ENCODE assay signal across 1 cellular context in the genomic region with DNA sequence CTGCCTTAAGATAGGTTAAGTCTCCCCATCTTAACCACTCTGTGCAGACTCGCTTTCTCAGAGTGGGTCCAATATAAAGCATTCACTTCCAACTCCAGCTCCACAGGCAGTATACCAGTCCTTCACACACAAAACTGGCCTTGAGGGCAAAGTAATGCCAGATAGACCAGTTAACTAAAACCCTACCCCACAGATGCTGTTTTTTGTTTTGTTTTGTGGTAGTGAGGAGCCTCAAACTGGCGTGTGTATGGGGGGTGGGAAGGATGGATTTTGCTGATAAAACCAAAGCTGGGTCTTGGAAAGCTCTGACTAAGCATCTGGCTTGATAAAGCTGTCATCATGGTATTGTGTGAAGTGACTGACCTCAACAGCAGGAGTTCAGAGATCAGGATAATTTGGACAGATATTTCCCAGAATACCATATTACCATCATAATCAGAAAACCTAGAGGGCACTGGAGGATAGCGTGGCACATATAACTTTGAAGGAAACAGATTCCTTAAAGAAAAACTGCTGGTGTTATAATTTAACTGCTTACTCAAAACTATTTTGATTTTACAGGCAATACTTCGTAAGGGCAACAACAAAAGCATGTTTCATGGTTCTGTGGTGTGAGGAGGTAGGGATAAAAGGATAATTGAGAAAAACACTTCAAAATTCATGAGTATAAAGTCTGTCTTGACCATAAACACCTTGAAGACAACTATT.
TF ChIP-seq lines count a peak whose summit lies in the region.

No MANE protein-coding gene starts in this region.

TF ChIP-seq in K562, 482 proteins besides CTCF, POLR2A, EP300 and RAD21 (continued from another document and continues in another):
- TF ChIP-seq, protein P1, sequence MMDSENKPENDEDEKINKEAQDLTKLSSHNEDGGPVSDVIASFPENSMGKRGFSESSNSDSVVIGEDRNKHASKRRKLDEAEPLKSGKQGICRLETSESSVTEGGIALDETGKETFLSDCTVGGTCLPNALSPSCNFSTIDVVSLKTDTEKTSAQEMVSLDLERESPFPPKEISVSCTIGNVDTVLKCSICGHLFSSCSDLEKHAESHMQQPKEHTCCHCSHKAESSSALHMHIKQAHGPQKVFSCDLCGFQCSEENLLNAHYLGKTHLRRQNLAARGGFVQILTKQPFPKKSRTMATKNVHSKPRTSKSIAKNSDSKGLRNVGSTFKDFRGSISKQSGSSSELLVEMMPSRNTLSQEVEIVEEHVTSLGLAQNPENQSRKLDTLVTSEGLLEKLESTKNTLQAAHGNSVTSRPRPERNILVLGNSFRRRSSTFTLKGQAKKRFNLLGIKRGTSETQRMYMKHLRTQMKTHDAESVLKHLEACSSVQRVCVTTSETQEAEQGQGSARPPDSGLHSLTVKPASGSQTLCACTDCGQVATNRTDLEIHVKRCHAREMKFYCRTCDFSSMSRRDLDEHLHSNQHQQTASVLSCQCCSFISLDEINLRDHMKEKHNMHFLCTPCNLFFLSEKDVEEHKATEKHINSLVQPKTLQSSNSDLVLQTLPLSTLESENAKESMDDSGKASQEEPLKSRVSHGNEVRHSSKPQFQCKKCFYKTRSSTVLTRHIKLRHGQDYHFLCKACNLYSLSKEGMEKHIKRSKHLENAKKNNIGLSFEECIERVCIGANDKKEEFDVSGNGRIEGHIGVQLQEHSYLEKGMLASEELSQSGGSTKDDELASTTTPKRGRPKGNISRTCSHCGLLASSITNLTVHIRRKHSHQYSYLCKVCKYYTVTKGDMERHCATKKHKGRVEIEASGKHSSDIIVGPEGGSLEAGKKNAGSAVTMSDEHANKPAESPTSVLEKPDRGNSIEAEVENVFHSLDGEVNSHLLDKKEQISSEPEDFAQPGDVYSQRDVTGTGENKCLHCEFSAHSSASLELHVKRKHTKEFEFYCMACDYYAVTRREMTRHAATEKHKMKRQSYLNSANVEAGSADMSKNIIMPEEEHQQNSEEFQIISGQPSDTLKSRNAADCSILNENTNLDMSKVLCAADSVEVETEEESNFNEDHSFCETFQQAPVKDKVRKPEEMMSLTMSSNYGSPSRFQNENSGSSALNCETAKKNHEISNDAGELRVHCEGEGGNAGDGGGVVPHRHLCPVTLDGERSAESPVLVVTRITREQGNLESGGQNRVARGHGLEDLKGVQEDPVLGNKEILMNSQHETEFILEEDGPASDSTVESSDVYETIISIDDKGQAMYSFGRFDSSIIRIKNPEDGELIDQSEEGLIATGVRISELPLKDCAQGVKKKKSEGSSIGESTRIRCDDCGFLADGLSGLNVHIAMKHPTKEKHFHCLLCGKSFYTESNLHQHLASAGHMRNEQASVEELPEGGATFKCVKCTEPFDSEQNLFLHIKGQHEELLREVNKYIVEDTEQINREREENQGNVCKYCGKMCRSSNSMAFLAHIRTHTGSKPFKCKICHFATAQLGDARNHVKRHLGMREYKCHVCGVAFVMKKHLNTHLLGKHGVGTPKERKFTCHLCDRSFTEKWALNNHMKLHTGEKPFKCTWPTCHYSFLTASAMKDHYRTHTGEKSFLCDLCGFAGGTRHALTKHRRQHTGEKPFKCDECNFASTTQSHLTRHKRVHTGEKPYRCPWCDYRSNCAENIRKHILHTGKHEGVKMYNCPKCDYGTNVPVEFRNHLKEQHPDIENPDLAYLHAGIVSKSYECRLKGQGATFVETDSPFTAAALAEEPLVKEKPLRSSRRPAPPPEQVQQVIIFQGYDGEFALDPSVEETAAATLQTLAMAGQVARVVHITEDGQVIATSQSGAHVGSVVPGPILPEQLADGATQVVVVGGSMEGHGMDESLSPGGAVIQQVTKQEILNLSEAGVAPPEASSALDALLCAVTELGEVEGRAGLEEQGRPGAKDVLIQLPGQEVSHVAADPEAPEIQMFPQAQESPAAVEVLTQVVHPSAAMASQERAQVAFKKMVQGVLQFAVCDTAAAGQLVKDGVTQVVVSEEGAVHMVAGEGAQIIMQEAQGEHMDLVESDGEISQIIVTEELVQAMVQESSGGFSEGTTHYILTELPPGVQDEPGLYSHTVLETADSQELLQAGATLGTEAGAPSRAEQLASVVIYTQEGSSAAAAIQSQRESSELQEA (IDR thresholded peaks at IDR 0.05; ENCODE audit: low read depth) = no peak
- TF ChIP-seq NKRF (IDR thresholded peaks at IDR 0.05; ENCODE audit: borderline replicate concordance) = no peak; the same call in 1 of the 2 replicates
- TF ChIP-seq GTF2B (IDR thresholded peaks at IDR 0.05; ENCODE audit: extremely low read depth, insufficient read length) = no peak
- TF ChIP-seq RBM14 (IDR thresholded peaks at IDR 0.05; ENCODE audit: borderline replicate concordance, insufficient read depth, low read depth, low read length) = no peak
- TF ChIP-seq, protein P2, sequence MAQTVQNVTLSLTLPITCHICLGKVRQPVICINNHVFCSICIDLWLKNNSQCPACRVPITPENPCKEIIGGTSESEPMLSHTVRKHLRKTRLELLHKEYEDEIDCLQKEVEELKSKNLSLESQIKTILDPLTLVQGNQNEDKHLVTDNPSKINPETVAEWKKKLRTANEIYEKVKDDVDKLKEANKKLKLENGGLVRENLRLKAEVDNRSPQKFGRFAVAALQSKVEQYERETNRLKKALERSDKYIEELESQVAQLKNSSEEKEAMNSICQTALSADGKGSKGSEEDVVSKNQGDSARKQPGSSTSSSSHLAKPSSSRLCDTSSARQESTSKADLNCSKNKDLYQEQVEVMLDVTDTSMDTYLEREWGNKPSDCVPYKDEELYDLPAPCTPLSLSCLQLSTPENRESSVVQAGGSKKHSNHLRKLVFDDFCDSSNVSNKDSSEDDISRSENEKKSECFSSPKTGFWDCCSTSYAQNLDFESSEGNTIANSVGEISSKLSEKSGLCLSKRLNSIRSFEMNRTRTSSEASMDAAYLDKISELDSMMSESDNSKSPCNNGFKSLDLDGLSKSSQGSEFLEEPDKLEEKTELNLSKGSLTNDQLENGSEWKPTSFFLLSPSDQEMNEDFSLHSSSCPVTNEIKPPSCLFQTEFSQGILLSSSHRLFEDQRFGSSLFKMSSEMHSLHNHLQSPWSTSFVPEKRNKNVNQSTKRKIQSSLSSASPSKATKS (CRISPR knock-in tag; IDR thresholded peaks at IDR 0.05) = no peak
- no peak for TF ChIP-seq HDGF (IDR thresholded peaks at IDR 0.05)
- TF ChIP-seq POLR2AphosphoS2 (IDR thresholded peaks at IDR 0.05; ENCODE audit: low read length) = no peak
- TF ChIP-seq ZFX (CRISPR knock-in tag; IDR thresholded peaks at IDR 0.05) = no peak
- TF ChIP-seq SMAD1 (IDR thresholded peaks at IDR 0.05; ENCODE audit: low read depth, low read length, partially characterized antibody) = no peak
- no peak for TF ChIP-seq ZNF586 (CRISPR knock-in tag; conservative IDR thresholded peaks at IDR 0.05)
- TF ChIP-seq E4F1 (CRISPR knock-in tag; IDR thresholded peaks at IDR 0.05; ENCODE audit: borderline replicate concordance) = no peak
- TF ChIP-seq TEAD2 (tag; IDR thresholded peaks at IDR 0.05) = no peak
- no peak for TF ChIP-seq HMG20B (CRISPR knock-in tag; IDR thresholded peaks at IDR 0.05)
- no peak for TF ChIP-seq ETV6 (IDR thresholded peaks at IDR 0.05; ENCODE audit: borderline replicate concordance in 1 of 2, low read depth in 2 of 2, low read length in 1 of 2)
- TF ChIP-seq ETV6 (CRISPR knock-in tag; IDR thresholded peaks at IDR 0.05; ENCODE audit: borderline replicate concordance) = no peak
- TF ChIP-seq, protein P3, sequence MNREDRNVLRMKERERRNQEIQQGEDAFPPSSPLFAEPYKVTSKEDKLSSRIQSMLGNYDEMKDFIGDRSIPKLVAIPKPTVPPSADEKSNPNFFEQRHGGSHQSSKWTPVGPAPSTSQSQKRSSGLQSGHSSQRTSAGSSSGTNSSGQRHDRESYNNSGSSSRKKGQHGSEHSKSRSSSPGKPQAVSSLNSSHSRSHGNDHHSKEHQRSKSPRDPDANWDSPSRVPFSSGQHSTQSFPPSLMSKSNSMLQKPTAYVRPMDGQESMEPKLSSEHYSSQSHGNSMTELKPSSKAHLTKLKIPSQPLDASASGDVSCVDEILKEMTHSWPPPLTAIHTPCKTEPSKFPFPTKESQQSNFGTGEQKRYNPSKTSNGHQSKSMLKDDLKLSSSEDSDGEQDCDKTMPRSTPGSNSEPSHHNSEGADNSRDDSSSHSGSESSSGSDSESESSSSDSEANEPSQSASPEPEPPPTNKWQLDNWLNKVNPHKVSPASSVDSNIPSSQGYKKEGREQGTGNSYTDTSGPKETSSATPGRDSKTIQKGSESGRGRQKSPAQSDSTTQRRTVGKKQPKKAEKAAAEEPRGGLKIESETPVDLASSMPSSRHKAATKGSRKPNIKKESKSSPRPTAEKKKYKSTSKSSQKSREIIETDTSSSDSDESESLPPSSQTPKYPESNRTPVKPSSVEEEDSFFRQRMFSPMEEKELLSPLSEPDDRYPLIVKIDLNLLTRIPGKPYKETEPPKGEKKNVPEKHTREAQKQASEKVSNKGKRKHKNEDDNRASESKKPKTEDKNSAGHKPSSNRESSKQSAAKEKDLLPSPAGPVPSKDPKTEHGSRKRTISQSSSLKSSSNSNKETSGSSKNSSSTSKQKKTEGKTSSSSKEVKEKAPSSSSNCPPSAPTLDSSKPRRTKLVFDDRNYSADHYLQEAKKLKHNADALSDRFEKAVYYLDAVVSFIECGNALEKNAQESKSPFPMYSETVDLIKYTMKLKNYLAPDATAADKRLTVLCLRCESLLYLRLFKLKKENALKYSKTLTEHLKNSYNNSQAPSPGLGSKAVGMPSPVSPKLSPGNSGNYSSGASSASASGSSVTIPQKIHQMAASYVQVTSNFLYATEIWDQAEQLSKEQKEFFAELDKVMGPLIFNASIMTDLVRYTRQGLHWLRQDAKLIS (CRISPR knock-in tag; IDR thresholded peaks at IDR 0.05) = no peak
- TF ChIP-seq ZNF717 (CRISPR knock-in tag; IDR thresholded peaks at IDR 0.05) = no peak
- 0 out of 2 replicates have a peak, but pooled peaks have one; percentile 24 for TF ChIP-seq ZNF668 (CRISPR knock-in tag; IDR thresholded peaks at IDR 0.05)
- no peak for TF ChIP-seq POLR2G (IDR thresholded peaks at IDR 0.05; ENCODE audit: low read depth, low read length)
- TF ChIP-seq ZNF696 (CRISPR knock-in tag; conservative IDR thresholded peaks at IDR 0.05) = no peak
- TF ChIP-seq SMARCA4 (IDR thresholded peaks at IDR 0.05) = peak; percentile 97
- TF ChIP-seq, protein P4, sequence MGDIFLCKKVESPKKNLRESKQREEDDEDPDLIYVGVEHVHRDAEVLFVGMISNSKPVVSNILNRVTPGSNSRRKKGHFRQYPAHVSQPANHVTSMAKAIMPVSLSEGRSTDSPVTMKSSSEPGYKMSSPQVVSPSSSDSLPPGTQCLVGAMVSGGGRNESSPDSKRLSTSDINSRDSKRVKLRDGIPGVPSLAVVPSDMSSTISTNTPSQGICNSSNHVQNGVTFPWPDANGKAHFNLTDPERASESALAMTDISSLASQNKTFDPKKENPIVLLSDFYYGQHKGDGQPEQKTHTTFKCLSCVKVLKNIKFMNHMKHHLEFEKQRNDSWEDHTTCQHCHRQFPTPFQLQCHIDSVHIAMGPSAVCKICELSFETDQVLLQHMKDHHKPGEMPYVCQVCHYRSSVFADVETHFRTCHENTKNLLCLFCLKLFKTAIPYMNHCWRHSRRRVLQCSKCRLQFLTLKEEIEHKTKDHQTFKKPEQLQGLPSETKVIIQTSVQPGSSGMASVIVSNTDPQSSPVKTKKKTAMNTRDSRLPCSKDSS (IDR thresholded peaks at IDR 0.05; ENCODE audit: low read depth, partially characterized antibody) = no peak
